Comparison of ENCODE assay signal across 12 cellular contexts in genomic region chr1:228802386-228803221, GRCh38.
A peak's percentile ranks its signal among the peaks of the same experiment; 100 is the strongest.
DNase-seq lines count a peak whose midpoint lies in the region; ATAC-seq and TF ChIP-seq lines count a peak whose summit lies in the region.
"Had no signal": no experiment of that assay in that cellular context is flagged by ENCODE, and none has a peak within 500 bp of the region (broad histone marks: within the 10 kb centered on the region; RNA-seq: fewer than 3 reads in every experiment).

No MANE protein-coding gene starts in this region.

- H3K27ac Mint-ChIP-seq in activated naive CD8-positive, alpha-beta T cell treated with anti-CD3 and anti-CD28 coated beads, Interleukin-2, amount 10 ng/mL, durations not matched to agents 7 days and 5 days, result peak overlapping the region; percentile 15
- no peak overlapping the region for H3K27ac Mint-ChIP-seq in activated naive CD8-positive, alpha-beta T cell treated with anti-CD3 and anti-CD28 coated beads, Interleukin-2, amount 50 U/mL, for 24 hours
- no peak overlapping the region for H3K27ac Mint-ChIP-seq in activated naive CD4-positive, alpha-beta T cell treated with anti-CD3 and anti-CD28 coated beads for 36 hours
- H3K27ac Mint-ChIP-seq in CD14-positive monocyte, result peak overlapping the region in 1 of 7 donors; percentile 51

- peaks cover 1% of the 10 kb centered on the region for H3K4me1 ChIP-seq in mesenchymal stem cell (ENCODE audit: control insufficient read depth, insufficient read depth, low read depth, low read length)
- H3K4me1 ChIP-seq in urinary bladder (ENCODE audit: insufficient read depth), result no peaks in the 10 kb centered on the region

- TF ChIP-seq CTCF in epithelial cell of proximal tubule (conservative IDR thresholded peaks at IDR 0.05; ENCODE audit: low read depth, low read length) (no peak), CD14-positive monocyte (IDR thresholded peaks at IDR 0.05) (no peak)

- no peaks in the 10 kb centered on the region for H3K79me1 ChIP-seq in mesenchymal stem cell (replicated peaks; ENCODE audit: low read length, poor library complexity, severe bottlenecking)

- H3K4me2 ChIP-seq in mesenchymal stem cell (ENCODE audit: low read length, poor library complexity, severe bottlenecking), result no peak overlapping the region

- WGBS in mesenchymal stem cell, result 90% methylated on average over 10 of the region's 11 CpGs
- WGBS in urinary bladder, result 32% methylated on average over 11 of the region's 11 CpGs

- H3K9ac ChIP-seq in mesenchymal stem cell (ENCODE audit: low read length), result no peak overlapping the region

- no peak overlapping the region for H4K91ac ChIP-seq in mesenchymal stem cell (ENCODE audit: low read length)

- H2AK5ac ChIP-seq in mesenchymal stem cell (ENCODE audit: low read length, severe bottlenecking), result no peak overlapping the region

- H3K4me3 ChIP-seq in epithelial cell of proximal tubule (ENCODE audit: low read depth, low read length), result no peak overlapping the region
- H3K4me3 ChIP-seq in mesenchymal stem cell (ENCODE audit: insufficient read depth in 1 of 2, low read depth in 1 of 2, low read length in 2 of 2), result peak overlapping the region in 1 of 2 experiments; percentile 5
- no peak overlapping the region for H3K4me3 ChIP-seq in urinary bladder (ENCODE audit: low read depth, low read length)
- H3K4me3 ChIP-seq: coronary artery had no signal

- H2BK5ac ChIP-seq in mesenchymal stem cell (ENCODE audit: low read depth, low read length, poor library complexity, severe bottlenecking), result no peak overlapping the region

- CTCF ChIA-PET in activated naive CD4-positive, alpha-beta T cell treated with anti-CD3 and anti-CD28 coated beads for 36 hours (lab: Charles Lee), result interaction anchor here (2.8 kb wide), 1 partner anchor 8 kb away, joined by 13 read pairs; no protein-coding TSS in a partner anchor

- H3K4me1 Mint-ChIP-seq in activated naive CD8-positive, alpha-beta T cell treated with anti-CD3 and anti-CD28 coated beads, Interleukin-2, amount 10 ng/mL, durations not matched to agents 7 days and 5 days, result peaks cover 65% of the 10 kb centered on the region
- H3K4me1 Mint-ChIP-seq in activated naive CD8-positive, alpha-beta T cell treated with anti-CD3 and anti-CD28 coated beads, Interleukin-2, amount 50 U/mL, for 24 hours, result peaks cover 22% of the 10 kb centered on the region
- H3K4me1 Mint-ChIP-seq in activated naive CD4-positive, alpha-beta T cell treated with anti-CD3 and anti-CD28 coated beads for 36 hours (ENCODE audit: low read depth), result peaks cover 24% of the 10 kb centered on the region
- peaks cover 35% of the 10 kb centered on the region for H3K4me1 Mint-ChIP-seq in CD14-positive monocyte

- intact Hi-C loops in activated naive CD4-positive, alpha-beta T cell treated with anti-CD3 and anti-CD28 coated beads for 36 hours (cut with micrococcal nuclease), result no loop called here
- intact Hi-C loops in CD14-positive monocyte (cut with micrococcal nuclease), result no loop called here

- no peak overlapping the region for H2BK15ac ChIP-seq in mesenchymal stem cell (ENCODE audit: low read depth, poor library complexity, severe bottlenecking)

- H3K9me3 ChIP-seq in mesenchymal stem cell (ENCODE audit: control insufficient read depth, low read length), result no peaks in the 10 kb centered on the region
- H3K9me3 ChIP-seq: neutrophil had no signal

- peaks cover 18% of the 10 kb centered on the region for H3K36me3 Mint-ChIP-seq in activated naive CD8-positive, alpha-beta T cell treated with anti-CD3 and anti-CD28 coated beads, Interleukin-2, amount 10 ng/mL, durations not matched to agents 7 days and 5 days
- H3K36me3 Mint-ChIP-seq in activated naive CD8-positive, alpha-beta T cell treated with anti-CD3 and anti-CD28 coated beads, Interleukin-2, amount 50 U/mL, for 24 hours (ENCODE audit: low read depth), result no peaks in the 10 kb centered on the region
- peaks cover 2% of the 10 kb centered on the region for H3K36me3 Mint-ChIP-seq in activated naive CD4-positive, alpha-beta T cell treated with anti-CD3 and anti-CD28 coated beads for 36 hours (ENCODE audit: low read depth)
- peaks cover 0 to 2% of the 10 kb centered on the region in 2 donors for H3K36me3 Mint-ChIP-seq in CD14-positive monocyte
- H3K36me3 Mint-ChIP-seq: T-cell had no signal

- no peak overlapping the region for H2AFZ ChIP-seq in mesenchymal stem cell (ENCODE audit: low read depth, low read length)

- no peaks in the 10 kb centered on the region for H3K27me3 Mint-ChIP-seq in activated naive CD8-positive, alpha-beta T cell treated with anti-CD3 and anti-CD28 coated beads, Interleukin-2, amount 10 ng/mL, durations not matched to agents 7 days and 5 days
- H3K27me3 Mint-ChIP-seq in activated naive CD8-positive, alpha-beta T cell treated with anti-CD3 and anti-CD28 coated beads, Interleukin-2, amount 50 U/mL, for 24 hours, result no peaks in the 10 kb centered on the region
- no peaks in the 10 kb centered on the region for H3K27me3 Mint-ChIP-seq in activated naive CD4-positive, alpha-beta T cell treated with anti-CD3 and anti-CD28 coated beads for 36 hours (ENCODE audit: low read depth)
- H3K27me3 Mint-ChIP-seq in CD14-positive monocyte (ENCODE audit: low read depth in 3 of 3), result peaks cover 0 to 6% (median 0%) of the 10 kb centered on the region in 3 donors
- H3K27me3 Mint-ChIP-seq: T-cell had no signal

- POLR2A ChIA-PET in activated naive CD8-positive, alpha-beta T cell treated with anti-CD3 and anti-CD28 coated beads, Interleukin-2, amount 10 ng/mL, durations not matched to agents 7 days and 5 days (lab: Charles Lee), result interaction anchor here (1.2 to 2.7 kb wide), 2 partner anchors 7 to 12 kb away, joined by 4 to 26 read pairs; no protein-coding TSS in a partner anchor

- H3K23ac ChIP-seq in mesenchymal stem cell (ENCODE audit: low read length in 2 of 2), result no peak overlapping the region

- no peaks in the 10 kb centered on the region for H3K36me3 ChIP-seq in mesenchymal stem cell (ENCODE audit: control insufficient read depth in 1 of 2, insufficient read depth in 2 of 2, low read depth in 1 of 2, low read length in 2 of 2)
- H3K36me3 ChIP-seq in urinary bladder (ENCODE audit: insufficient read depth), result no peaks in the 10 kb centered on the region
- H3K36me3 ChIP-seq: neutrophil had no signal

- no peak overlapping the region for H3K4me3 Mint-ChIP-seq in activated naive CD8-positive, alpha-beta T cell treated with anti-CD3 and anti-CD28 coated beads, Interleukin-2, amount 10 ng/mL, durations not matched to agents 7 days and 5 days
- no peak overlapping the region for H3K4me3 Mint-ChIP-seq in activated naive CD8-positive, alpha-beta T cell treated with anti-CD3 and anti-CD28 coated beads, Interleukin-2, amount 50 U/mL, for 24 hours
- no peak overlapping the region for H3K4me3 Mint-ChIP-seq in activated naive CD4-positive, alpha-beta T cell treated with anti-CD3 and anti-CD28 coated beads for 36 hours
- no peak overlapping the region for H3K4me3 Mint-ChIP-seq in CD14-positive monocyte
- H3K4me3 Mint-ChIP-seq: T-cell had no signal

- no peak overlapping the region for H3K18ac ChIP-seq in mesenchymal stem cell (ENCODE audit: low read depth in 1 of 2, low read length in 2 of 2)

- H3K27me3 ChIP-seq in mesenchymal stem cell (ENCODE audit: control insufficient read depth in 1 of 2, insufficient read depth in 1 of 2, low read length in 2 of 2), result peaks cover 0 to 36% of the 10 kb centered on the region in 2 experiments
- H3K27me3 ChIP-seq: neutrophil had no signal

- no peak for ATAC-seq in activated naive CD8-positive, alpha-beta T cell treated with anti-CD3 and anti-CD28 coated beads, Interleukin-2, amount 10 ng/mL, durations not matched to agents 7 days and 5 days (ENCODE audit: low read depth)
- ATAC-seq in activated naive CD8-positive, alpha-beta T cell treated with anti-CD3 and anti-CD28 coated beads, Interleukin-2, amount 50 U/mL, for 24 hours, result no peak
- ATAC-seq: T-cell had no signal

- H3K14ac ChIP-seq in mesenchymal stem cell (ENCODE audit: low read length in 2 of 2), result no peak overlapping the region

- no peak overlapping the region for H3K4ac ChIP-seq in mesenchymal stem cell (ENCODE audit: low read depth in 1 of 2, low read length in 2 of 2)

- H3K9me3 Mint-ChIP-seq in activated naive CD8-positive, alpha-beta T cell treated with anti-CD3 and anti-CD28 coated beads, Interleukin-2, amount 10 ng/mL, durations not matched to agents 7 days and 5 days, result peaks cover 8% of the 10 kb centered on the region
- peaks cover 5% of the 10 kb centered on the region for H3K9me3 Mint-ChIP-seq in activated naive CD8-positive, alpha-beta T cell treated with anti-CD3 and anti-CD28 coated beads, Interleukin-2, amount 50 U/mL, for 24 hours
- H3K9me3 Mint-ChIP-seq in activated naive CD4-positive, alpha-beta T cell treated with anti-CD3 and anti-CD28 coated beads for 36 hours, result no peaks in the 10 kb centered on the region
- H3K9me3 Mint-ChIP-seq in CD14-positive monocyte, result peaks cover 9 to 26% (median 15%) of the 10 kb centered on the region in 7 donors

- H3K27ac ChIP-seq in mesenchymal stem cell (ENCODE audit: low read length, poor library complexity, severe bottlenecking) (no peak overlapping the region), urinary bladder (ENCODE audit: low read depth) (peak overlapping the region; percentile 53)
- H3K27ac ChIP-seq: neutrophil had no signal

- no peak overlapping the region for H2BK120ac ChIP-seq in mesenchymal stem cell (ENCODE audit: low read depth, low read length)

- DNase-seq in activated naive CD8-positive, alpha-beta T cell treated with anti-CD3 and anti-CD28 coated beads, Interleukin-2, amount 10 ng/mL, durations not matched to agents 7 days and 5 days, result no peak
- no peak for DNase-seq in activated naive CD8-positive, alpha-beta T cell treated with anti-CD3 and anti-CD28 coated beads, Interleukin-2, amount 50 U/mL, for 24 hours
- DNase-seq in epithelial cell of proximal tubule (ENCODE audit: low read depth) (peak; percentile 52), mesenchymal stem cell (peak; percentile 48), CD14-positive monocyte (ENCODE audit: low spot score) (no peak)
- no peak for DNase-seq in activated naive CD4-positive, alpha-beta T cell treated with anti-CD3 and anti-CD28 coated beads for 36 hours
- DNase-seq in activated CD4-positive, CD25-positive, alpha-beta regulatory T cell treated with anti-CD3 and anti-CD28 coated beads, Interleukin-2, amount 50 U/mL, for 72 hours, result no peak
- DNase-seq: NCI-H446 treated with DMSO at 0.1 percent for 48 hours, T-cell had no signal

- no peak overlapping the region for H2BK12ac ChIP-seq in mesenchymal stem cell (ENCODE audit: low read length in 2 of 2)

- H4K8ac ChIP-seq in mesenchymal stem cell (ENCODE audit: low read length), result no peak overlapping the region

Comparison
In these comparisons a context has a peak if more than half of its experiments do, and no peak if none do; other contexts are left out.
1. DNase-seq: peak in epithelial cell of proximal tubule (single experiment) and mesenchymal stem cell (single experiment); none in activated naive CD8-positive, alpha-beta T cell treated with anti-CD3 and anti-CD28 coated beads, Interleukin-2, amount 10 ng/mL, durations not matched to agents 7 days and 5 days (single experiment), activated naive CD8-positive, alpha-beta T cell treated with anti-CD3 and anti-CD28 coated beads, Interleukin-2, amount 50 U/mL, for 24 hours (single experiment), activated naive CD4-positive, alpha-beta T cell treated with anti-CD3 and anti-CD28 coated beads for 36 hours (single experiment), CD14-positive monocyte (single experiment) and activated CD4-positive, CD25-positive, alpha-beta regulatory T cell treated with anti-CD3 and anti-CD28 coated beads, Interleukin-2, amount 50 U/mL, for 72 hours (single experiment).